In genomic region chr11:33889821-33890378, GRCh38 we compare ENCODE assay signal across 20 cellular contexts. TPM values are rescaled to one million over a fixed set of nuclear protein-coding genes. Genes with fewer than 3 reads are reported as not detected.
A peak's percentile ranks its signal among the peaks of the same experiment; 100 is the strongest.
DNase-seq lines count a peak whose midpoint lies in the region; ATAC-seq and TF ChIP-seq lines count a peak whose summit lies in the region.
"Had no signal": no experiment of that assay in that cellular context is flagged by ENCODE, and none has a peak within 500 bp of the region (broad histone marks: within the 10 kb centered on the region; RNA-seq: fewer than 3 reads in every experiment).

No MANE protein-coding gene starts in this region.

- peak overlapping the region in 8 of 11 experiments; percentile 86 to 93 (median 88); a peak in 16 of 22 replicates for H3K9ac ChIP-seq in BLaER1 treated with 17β-estradiol and CSF1 and Interleukin-3, amounts not matched to agents 10 nM and 100 nM
- H3K9ac ChIP-seq in SU-DHL-6 (ENCODE audit: low read length): no peak overlapping the region
- H3K9ac ChIP-seq: BLaER1, GM23248 had no signal

- POLR2A ChIA-PET in HEK293 (lab: Yijun Ruan, JAX): no interaction called here

- H3K79me2 ChIP-seq in SU-DHL-6 (ENCODE audit: insufficient read depth, low read length): peaks cover 23% of the 10 kb centered on the region

- H3F3A ChIP-seq in SU-DHL-6 (ENCODE audit: insufficient read depth): peaks cover 33% of the 10 kb centered on the region

- ATAC-seq in psoas muscle (no peak), HG03280 (IDR thresholded peaks at IDR 0.05; ENCODE audit: unreplicated experiment) (no peak), GM19395 (IDR thresholded peaks at IDR 0.05; ENCODE audit: unreplicated experiment) (no peak)
- ATAC-seq: GM12878 had no signal

- intact Hi-C loops in psoas muscle (cut with DNase I): loop anchor here in 1 of 2 donors (5.0 kb wide), 1 partner anchor 1308 kb away; the partner anchor contains the start of gene EIF3M

- peaks cover 0 to 32% (median 0%) of the 10 kb centered on the region in 11 experiments; a peak in 4 of 22 replicates for H3K9me3 ChIP-seq in BLaER1 treated with 17β-estradiol and CSF1 and Interleukin-3, amounts not matched to agents 10 nM and 100 nM (replicated peaks in 1 of 11)
- H3K9me3 ChIP-seq in HEK293 (ENCODE audit: control insufficient read depth, insufficient read depth, low read depth, low read length) (no peaks in the 10 kb centered on the region), SU-DHL-6 (ENCODE audit: insufficient read depth, low read length) (no peaks in the 10 kb centered on the region), psoas muscle (no peaks in the 10 kb centered on the region), right atrium auricular region (no peaks in the 10 kb centered on the region)
- H3K9me3 ChIP-seq: BLaER1, HAP-1 had no signal

- H2AFZ ChIP-seq in SU-DHL-6 (ENCODE audit: low read depth, low read length, severe bottlenecking): no peak overlapping the region
- H2AFZ ChIP-seq: GM23248 had no signal

- peaks cover 0 to 46% (median 0%) of the 10 kb centered on the region in 11 experiments; a peak in 10 of 22 replicates for H4K20me1 ChIP-seq in BLaER1 treated with 17β-estradiol and CSF1 and Interleukin-3, amounts not matched to agents 10 nM and 100 nM
- H4K20me1 ChIP-seq in SU-DHL-6 (ENCODE audit: low read depth, low read length): no peaks in the 10 kb centered on the region
- H4K20me1 ChIP-seq: BLaER1 had no signal

- peak overlapping the region in 9 of 10 experiments; percentile 47 to 82 (median 66); a peak in 17 of 20 replicates for H3K4me3 ChIP-seq in BLaER1 treated with 17β-estradiol and CSF1 and Interleukin-3, amounts not matched to agents 10 nM and 100 nM
- H3K4me3 ChIP-seq in HEK293 (ENCODE audit: low read depth, low read length) (no peak overlapping the region), SU-DHL-6 (ENCODE audit: insufficient read depth, low read length, poor library complexity, severe bottlenecking) (no peak overlapping the region), psoas muscle (peak overlapping the region; percentile 52), right atrium auricular region (no peak overlapping the region)
- H3K4me3 ChIP-seq: BLaER1, GM12878, GM23248, HAP-1 had no signal

- CTCF ChIA-PET in HEK293 (lab: Yijun Ruan, JAX): interaction anchor here (0.7 to 1.1 kb wide), 4 partner anchors 11 to 107 kb away, joined by 3 read pairs; no protein-coding TSS in a partner anchor

- peaks cover 0 to 60% (median 33%) of the 10 kb centered on the region in 11 experiments; a peak in 14 of 22 replicates for H3K36me3 ChIP-seq in BLaER1 treated with 17β-estradiol and CSF1 and Interleukin-3, amounts not matched to agents 10 nM and 100 nM
- H3K36me3 ChIP-seq in HEK293 (ENCODE audit: control insufficient read depth in 2 of 2, insufficient read depth in 1 of 2, low read length in 2 of 2): no peaks in the 10 kb centered on the region
- H3K36me3 ChIP-seq in SU-DHL-6 (ENCODE audit: low read length): 0 out of 2 replicates have a peak, but pooled peaks cover 5% of the 10 kb centered on the region
- H3K36me3 ChIP-seq in psoas muscle (ENCODE audit: insufficient read depth in 1 of 2, low read depth in 1 of 2): no peaks in the 10 kb centered on the region
- H3K36me3 ChIP-seq in right atrium auricular region: no peaks in the 10 kb centered on the region
- H3K36me3 ChIP-seq: BLaER1, HAP-1 had no signal

- H3K4me1 ChIP-seq in BLaER1 treated with 17β-estradiol and CSF1 and Interleukin-3, amounts not matched to agents 10 nM and 100 nM: peaks cover 47 to 92% (median 73%) of the 10 kb centered on the region in 10 experiments
- H3K4me1 ChIP-seq in HEK293 (ENCODE audit: control insufficient read depth, insufficient read depth, low read length): no peaks in the 10 kb centered on the region
- H3K4me1 ChIP-seq in psoas muscle: no peaks in the 10 kb centered on the region
- H3K4me1 ChIP-seq in right atrium auricular region: no peaks in the 10 kb centered on the region
- H3K4me1 ChIP-seq: HAP-1 had no signal

- DNase-seq in psoas muscle (no peak), right atrium auricular region (ENCODE audit: low spot score) (no peak)
- DNase-seq: 8988T; CD4-positive, CD25-positive, alpha-beta regulatory T cell; CD8-positive, alpha-beta memory T cell; COR-L47; DMS 273 treated with DMSO at 0.1 percent for 48 hours; DMS53; DND-41; EL; GM23248 had no signal

- 95 to 100% (median 96%) methylated on average over 3 of the region's 3 CpGs for WGBS in psoas muscle, 3 donors

- H3K9me2 ChIP-seq in SU-DHL-6 (replicated peaks; ENCODE audit: insufficient read depth, low read length): no peaks in the 10 kb centered on the region

- no peaks in the 10 kb centered on the region for H3K27me3 ChIP-seq in BLaER1 treated with 17β-estradiol and CSF1 and Interleukin-3, amounts not matched to agents 10 nM and 100 nM
- H3K27me3 ChIP-seq in SU-DHL-6 (ENCODE audit: low read length) (no peaks in the 10 kb centered on the region), psoas muscle (ENCODE audit: insufficient read depth in 3 of 3, low read length in 2 of 3) (peaks cover 0 to 5% (median 0%) of the 10 kb centered on the region in 3 donors), right atrium auricular region (no peaks in the 10 kb centered on the region)
- H3K27me3 ChIP-seq: BLaER1 had no signal

- peak overlapping the region in 10 of 11 experiments; percentile 92 to 98 (median 96); a peak in 18 of 22 replicates for H3K27ac ChIP-seq in BLaER1 treated with 17β-estradiol and CSF1 and Interleukin-3, amounts not matched to agents 10 nM and 100 nM
- no peak overlapping the region for H3K27ac ChIP-seq in HEK293 (ENCODE audit: extremely low read depth, low read depth, low read length)
- no peak overlapping the region for H3K27ac ChIP-seq in SU-DHL-6 (ENCODE audit: low read depth, low read length)
- H3K27ac ChIP-seq in psoas muscle: no peak overlapping the region
- no peak overlapping the region for H3K27ac ChIP-seq in right atrium auricular region
- H3K27ac ChIP-seq: BLaER1, GM23248 had no signal

- TF ChIP-seq CTCF in HEK293 (tag by site-specific recombination; IDR thresholded peaks at IDR 0.05) (no peak), SU-DHL-6 (IDR thresholded peaks at IDR 0.05; ENCODE audit: insufficient read depth, low read length, poor library complexity, severe bottlenecking) (no peak), psoas muscle (IDR thresholded peaks at IDR 0.05) (no peak), right atrium auricular region (IDR thresholded peaks at IDR 0.05) (no peak)

- peak overlapping the region; percentile 81 to 98 (median 91); a peak in 20 of 22 replicates for H3K4me2 ChIP-seq in BLaER1 treated with 17β-estradiol and CSF1 and Interleukin-3, amounts not matched to agents 10 nM and 100 nM
- peak overlapping the region; percentile 99 for H3K4me2 ChIP-seq in SU-DHL-6 (ENCODE audit: low read depth, low read length, poor library complexity, severe bottlenecking)

TF ChIP-seq in HEK293, 187 proteins besides CTCF, POLR2A, EP300 and RAD21:
- TF ChIP-seq ZNF248 (tag by site-specific recombination; IDR thresholded peaks at IDR 0.05): no peak
- TF ChIP-seq ZNF146 (tag by site-specific recombination; IDR thresholded peaks at IDR 0.05): peak; percentile 90
- TF ChIP-seq ZSCAN4 (tag by site-specific recombination; IDR thresholded peaks at IDR 0.05): no peak

RNA-seq across cellular contexts. Expression of gene LMO2, which starts 2.0 kb away (rescaled TPM):
- total RNA-seq in psoas muscle (10 to 100 TPM; 11.1 to 47.1 (median 14.6) TPM), right atrium auricular region (10 to 100 TPM in 1 of 2 donors, 1 to 10 TPM in 1; 4.6 to 13.1 TPM)
- 10 to 100 TPM in 1 of 3 donors, 1 to 10 TPM in 2; 8.0 to 12.3 (median 9.5) TPM for polyA plus RNA-seq in psoas muscle
- total RNA-seq: G401, GM23248 had no signal
- polyA plus RNA-seq: CD8-positive, alpha-beta memory T cell; GM23248 had no signal

Comparison
In these comparisons a context has a peak if more than half of its experiments do, and no peak if none do; other contexts are left out.
1. H3K27ac ChIP-seq: peak in BLaER1 treated with 17β-estradiol and CSF1 and Interleukin-3, amounts not matched to agents 10 nM and 100 nM (10 of 11); none in HEK293 (single experiment), SU-DHL-6 (single experiment), psoas muscle (single experiment) and right atrium auricular region (0 of 2).
2. H3K4me3 ChIP-seq: peak in BLaER1 treated with 17β-estradiol and CSF1 and Interleukin-3, amounts not matched to agents 10 nM and 100 nM (9 of 10) and psoas muscle (single experiment); none in HEK293 (single experiment), SU-DHL-6 (single experiment) and right atrium auricular region (0 of 2).